In genomic region chr9:22446950-22447606, GRCh38 we compare ENCODE assay signal across 8 cellular contexts. TPM values are rescaled to one million over a fixed set of nuclear protein-coding genes. Genes with fewer than 3 reads are reported as not detected.
DNase-seq lines count a peak whose midpoint lies in the region; ATAC-seq and TF ChIP-seq lines count a peak whose summit lies in the region.

No MANE protein-coding gene starts in this region.

- ATAC-seq in GM21390 (IDR thresholded peaks at IDR 0.05; ENCODE audit: unreplicated experiment) (peak; percentile 76), HG02973 (IDR thresholded peaks at IDR 0.05; ENCODE audit: unreplicated experiment) (no peak)

- peak overlapping the region in 4 of 7 donors; percentile 10 to 58 (median 28) for H3K4me3 Mint-ChIP-seq in CD8-positive, alpha-beta memory T cell

- POLR2A ChIA-PET in CD8-positive, alpha-beta memory T cell (lab: Charles Lee) = no interaction called here

- peak; percentile 42; the same call in 1 of the 2 replicates for TF ChIP-seq CTCF in LNCAP (IDR thresholded peaks at IDR 0.05)
- TF ChIP-seq CTCF in lower leg skin (IDR thresholded peaks at IDR 0.05) = no peak

- peaks cover 6% of the 10 kb centered on the region for H3K27me3 ChIP-seq in CD8-positive, alpha-beta memory T cell (ENCODE audit: insufficient read depth, low read length, poor library complexity, severe bottlenecking)
- H3K27me3 ChIP-seq in duodenal mucosa (ENCODE audit: control insufficient read depth in 1 of 2, insufficient read depth in 2 of 2, low read length in 2 of 2) = peaks cover 11 to 14% of the 10 kb centered on the region in 2 donors

- H3K27me3 Mint-ChIP-seq in CD8-positive, alpha-beta memory T cell = peaks cover 12 to 61% of the 10 kb centered on the region in 2 donors

- H3K4me3 ChIP-seq in CD8-positive, alpha-beta memory T cell (ENCODE audit: low read length) = no peak overlapping the region
- H3K4me3 ChIP-seq in duodenal mucosa (ENCODE audit: low read depth in 1 of 2, low read length in 2 of 2) (peak overlapping the region; percentile 70 to 73), lower leg skin (ENCODE audit: low read depth, poor library complexity, severe bottlenecking) (peak overlapping the region; percentile 29)

- DNase-seq in CD8-positive, alpha-beta memory T cell = peak in 4 of 5 donors; percentile 2 to 50 (median 10)
- peak; percentile 6 for DNase-seq in T-helper 9 cell
- no peak for DNase-seq in lower leg skin (ENCODE audit: low spot score in 2 of 2)
- DNase-seq in stimulated activated CD4-positive, alpha-beta T cell treated with anti-CD3 and anti-CD28 coated beads, TNF-alpha, amount 100 ng/mL, for 24 hours (ENCODE audit: low read depth in 3 of 3) = peak in 2 of 3 experiments; percentile 17 to 43

- H3K27ac ChIP-seq in CD8-positive, alpha-beta memory T cell (ENCODE audit: low read depth, low read length) = no peak overlapping the region
- H3K27ac ChIP-seq in duodenal mucosa (ENCODE audit: low read depth, low read length) = peak overlapping the region; percentile 61

- H3K9me3 ChIP-seq in CD8-positive, alpha-beta memory T cell (ENCODE audit: low read length) = no peaks in the 10 kb centered on the region
- H3K9me3 ChIP-seq in duodenal mucosa (ENCODE audit: control insufficient read depth in 1 of 2, low read length in 2 of 2) = no peaks in the 10 kb centered on the region

- intact Hi-C loops in lower leg skin (cut with DNase I; ENCODE audit: low total_unique reads) = loop anchor here (10.0 kb wide), 1 partner anchor 632 kb away; no protein-coding TSS in a partner anchor

- no peak overlapping the region for H3K27ac Mint-ChIP-seq in CD8-positive, alpha-beta memory T cell

- peaks cover 3 to 14% (median 4%) of the 10 kb centered on the region in 3 donors for H3K4me1 Mint-ChIP-seq in CD8-positive, alpha-beta memory T cell

- H3K36me3 Mint-ChIP-seq in CD8-positive, alpha-beta memory T cell = no peaks in the 10 kb centered on the region

- TF ChIP-seq POLR2A in lower leg skin (IDR thresholded peaks at IDR 0.05) = no peak

- WGBS in lower leg skin, 2 donors = 2% methylated on average over 30 to 38 of the region's 70 CpGs

- CTCF ChIA-PET in CD8-positive, alpha-beta memory T cell (lab: Charles Lee) = no interaction called here

- no peaks in the 10 kb centered on the region for H3K4me1 ChIP-seq in CD8-positive, alpha-beta memory T cell (ENCODE audit: insufficient read depth, low read length)
- peaks cover 0 to 4% of the 10 kb centered on the region in 2 donors for H3K4me1 ChIP-seq in duodenal mucosa (ENCODE audit: control insufficient read depth in 1 of 2, insufficient read depth in 2 of 2, low read length in 2 of 2)

- no peaks in the 10 kb centered on the region for H3K36me3 ChIP-seq in CD8-positive, alpha-beta memory T cell (ENCODE audit: insufficient read depth, low read length)
- H3K36me3 ChIP-seq in duodenal mucosa (ENCODE audit: control insufficient read depth in 1 of 2, insufficient read depth in 2 of 2, low read length in 2 of 2) = no peaks in the 10 kb centered on the region

- H3K9ac ChIP-seq in duodenal mucosa (ENCODE audit: low read depth in 1 of 2, low read length in 2 of 2) = peak overlapping the region; percentile 20 to 62

- peaks cover 0 to 2% (median 2%) of the 10 kb centered on the region in 5 donors for H3K9me3 Mint-ChIP-seq in CD8-positive, alpha-beta memory T cell

RNA-seq across cellular contexts. Expression of gene DMRTA1, which starts 0.5 kb away (rescaled TPM):
- total RNA-seq in CD8-positive, alpha-beta memory T cell = not detected
- not detected for polyA plus RNA-seq in CD8-positive, alpha-beta memory T cell
- 1 to 10 TPM in 1 of 4 donors, under 1 TPM in 3; 0.07 to 1.4 (median 0.62) TPM for total RNA-seq in lower leg skin

Comparison
In these comparisons a context has a peak if more than half of its experiments do, and no peak if none do; other contexts are left out.
1. DNase-seq: peak in CD8-positive, alpha-beta memory T cell (4 of 5), T-helper 9 cell (single experiment) and stimulated activated CD4-positive, alpha-beta T cell treated with anti-CD3 and anti-CD28 coated beads, TNF-alpha, amount 100 ng/mL, for 24 hours (2 of 3); none in lower leg skin (0 of 2).